22 cellular contexts compared by ENCODE assay signal in genomic region chr20:2780948-2781347, GRCh38. TPM values are rescaled to one million over a fixed set of nuclear protein-coding genes. Genes with fewer than 3 reads are reported as not detected.
"Had no signal": no experiment of that assay in that cellular context is flagged by ENCODE, and none has a peak within 500 bp of the region (broad histone marks: within the 10 kb centered on the region; RNA-seq: fewer than 3 reads in every experiment).

No MANE protein-coding gene starts in this region.

- H3K36me3 Mint-ChIP-seq: activated naive CD8-positive, alpha-beta T cell; brain; immature natural killer cell; natural killer cell; stimulated activated effector memory CD8-positive, alpha-beta T cell treated with anti-CD3 and anti-CD28 coated beads, Interleukin-12 subunit alpha, Interleukin-12 subunit beta, amount 100 ng/mL, for 72 hours had no signal

- H3K4me1 Mint-ChIP-seq: activated B cell treated with CpG ODN at 0.5 μM for 24 hours; brain; central memory CD8-positive, alpha-beta T cell; immature natural killer cell; natural killer cell; stimulated activated effector memory CD8-positive, alpha-beta T cell treated with anti-CD3 and anti-CD28 coated beads, Interleukin-12 subunit alpha, Interleukin-12 subunit beta, amount 100 ng/mL, for 72 hours had no signal

- H3K4me3 ChIP-seq: thyroid gland had no signal

- ATAC-seq: activated CD8-positive, alpha-beta T cell treated with anti-CD3 and anti-CD28 coated beads, Interleukin-2, amount 10 ng/mL, durations not matched to agents 7 days and 5 days; natural killer cell; stimulated activated effector memory CD8-positive, alpha-beta T cell treated with anti-CD3 and anti-CD28 coated beads, Interleukin-12 subunit alpha, Interleukin-12 subunit beta, amount 100 ng/mL, for 72 hours had no signal

- H3K27ac Mint-ChIP-seq: activated B cell treated with CpG ODN at 0.5 μM for 24 hours; activated CD8-positive, alpha-beta T cell treated with anti-CD3 and anti-CD28 coated beads, Interleukin-2, amount 10 ng/mL, durations not matched to agents 7 days and 5 days; activated naive CD8-positive, alpha-beta T cell; natural killer cell; stimulated activated effector memory CD8-positive, alpha-beta T cell treated with anti-CD3 and anti-CD28 coated beads, Interleukin-12 subunit alpha, Interleukin-12 subunit beta, amount 100 ng/mL, for 72 hours had no signal

- DNase-seq: activated B cell treated with CpG ODN at 0.5 μM for 24 hours; activated CD4-positive, alpha-beta T cell treated with anti-CD3 and anti-CD28 coated beads for 48 hours; activated CD8-positive, alpha-beta T cell treated with anti-CD3 and anti-CD28 coated beads, Interleukin-2, amount 10 ng/mL, durations not matched to agents 7 days and 5 days; activated gamma-delta T cell treated with Interleukin-2 at 50 U/mL for 16 hours; amniotic stem cell; cortex of kidney; effector CD4-positive, alpha-beta T cell; foreskin melanocyte; immature natural killer cell; mesendoderm; natural killer cell; nucleus accumbens; posterior cingulate gyrus; retina; thyroid gland had no signal

- H3K9me3 ChIP-seq: thyroid gland had no signal

- H3K9me3 Mint-ChIP-seq: central memory CD8-positive, alpha-beta T cell; immature natural killer cell; natural killer cell; stimulated activated effector memory CD8-positive, alpha-beta T cell treated with anti-CD3 and anti-CD28 coated beads, Interleukin-12 subunit alpha, Interleukin-12 subunit beta, amount 100 ng/mL, for 72 hours had no signal

- H3K36me3 ChIP-seq: thyroid gland had no signal

- H3K27ac ChIP-seq: thyroid gland had no signal

- H3K4me1 ChIP-seq: thyroid gland had no signal

- H3K27me3 ChIP-seq: thyroid gland had no signal

- H3K4me3 Mint-ChIP-seq: activated B cell treated with CpG ODN at 0.5 μM for 24 hours; activated CD8-positive, alpha-beta T cell treated with anti-CD3 and anti-CD28 coated beads, Interleukin-2, amount 10 ng/mL, durations not matched to agents 7 days and 5 days; activated naive CD8-positive, alpha-beta T cell; brain; central memory CD8-positive, alpha-beta T cell; immature natural killer cell; natural killer cell; stimulated activated effector memory CD8-positive, alpha-beta T cell treated with anti-CD3 and anti-CD28 coated beads, Interleukin-12 subunit alpha, Interleukin-12 subunit beta, amount 100 ng/mL, for 72 hours had no signal

RNA-seq across cellular contexts. Expression of gene C20orf141, which starts 33.8 kb away (rescaled TPM):
- total RNA-seq: activated B cell treated with CpG ODN at 0.5 μM for 24 hours; activated CD8-positive, alpha-beta T cell treated with anti-CD3 and anti-CD28 coated beads, Interleukin-2, amount 10 ng/mL, durations not matched to agents 7 days and 5 days; endothelial cell of umbilical vein; fibroblast of lung; liver; natural killer cell; thyroid gland had no signal

RNA-seq across cellular contexts. Expression of gene TMEM239, which starts 35.2 kb away (rescaled TPM):
- total RNA-seq: activated B cell treated with CpG ODN at 0.5 μM for 24 hours; activated CD8-positive, alpha-beta T cell treated with anti-CD3 and anti-CD28 coated beads, Interleukin-2, amount 10 ng/mL, durations not matched to agents 7 days and 5 days; endothelial cell of umbilical vein; fibroblast of lung; liver; natural killer cell; thyroid gland had no signal
